In the genomic region with DNA sequence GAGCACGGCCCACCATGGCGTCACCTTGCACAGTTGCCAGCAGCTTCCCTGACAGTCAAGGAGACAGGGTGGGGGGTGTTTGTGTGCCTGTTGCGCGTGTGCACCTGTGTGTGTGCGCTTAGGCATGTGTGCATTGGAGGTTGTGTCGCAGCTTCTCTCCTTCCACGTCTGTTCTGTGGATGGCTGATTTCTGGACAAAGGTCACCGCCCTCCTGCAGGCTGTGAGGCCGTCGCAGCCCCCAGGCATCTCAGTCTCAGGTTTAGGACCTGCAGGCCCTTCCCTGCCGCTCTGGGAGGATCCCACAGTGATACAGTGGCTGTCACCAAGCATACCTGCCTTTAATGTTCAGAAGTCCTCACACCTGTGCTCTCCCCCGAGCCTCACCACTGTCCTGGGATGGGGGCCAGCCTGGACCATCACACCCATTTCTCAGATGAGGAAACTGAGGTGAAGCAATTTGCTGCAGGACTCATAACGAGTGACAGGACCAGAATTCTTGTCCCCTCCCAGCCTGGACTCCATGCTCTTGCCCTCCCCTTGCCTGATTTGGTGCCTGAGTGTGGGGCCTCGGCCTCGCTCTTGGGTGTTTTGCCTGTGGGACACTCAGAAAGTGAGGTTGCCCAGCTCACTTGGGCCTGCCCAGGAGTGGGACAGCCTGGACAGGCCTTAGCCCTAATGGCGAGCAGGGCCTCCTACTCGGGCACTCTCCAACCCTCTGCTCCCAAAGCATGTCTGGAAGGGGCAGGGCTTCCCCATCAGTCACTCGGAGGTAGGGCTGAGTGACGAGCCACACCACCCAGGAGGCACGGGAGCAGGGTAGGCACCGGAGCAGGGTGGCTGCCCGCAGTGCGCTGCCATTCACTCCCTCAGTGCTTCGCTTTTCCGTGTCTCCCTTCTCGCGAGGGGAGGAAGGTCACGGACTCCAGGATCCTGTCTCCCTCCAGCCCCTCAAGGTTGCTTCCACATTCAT, we compare ENCODE assay signal across 25 cellular contexts.
"Had no signal": no experiment of that assay in that cellular context is flagged by ENCODE, and none has a peak within 500 bp of the region (broad histone marks: within the 10 kb centered on the region; RNA-seq: fewer than 3 reads in every experiment).

No MANE protein-coding gene starts in this region.

- H3K79me2 ChIP-seq: parathyroid adenoma had no signal

- DNase-seq: activated CD4-positive, alpha-beta memory T cell treated with anti-CD3 and anti-CD28 coated beads for 36 hours; activated CD4-positive, alpha-beta T cell treated with anti-CD3 and anti-CD28 coated beads for 4 hours; activated naive CD4-positive, alpha-beta T cell treated with Interleukin-2 at 50 U/mL for 16 hours; activated naive CD8-positive, alpha-beta T cell treated with anti-CD3 and anti-CD28 coated beads, Interleukin-2, amount 10 ng/mL, durations not matched to agents 7 days and 5 days; activated T-cell treated with anti-CD3 and anti-CD28 coated beads, Interleukin-2, amount 50 U/mL, for 1 hour; amygdala; body of pancreas; central memory CD4-positive, alpha-beta T cell; endodermal cell; foreskin fibroblast; glutamatergic neuron; mesendoderm; naive thymus-derived CD8-positive, alpha-beta T cell; stimulated activated naive CD8-positive, alpha-beta T cell treated with anti-CD3 and anti-CD28 coated beads, Interleukin-15, amount 100 ng/mL, for 72 hours; T-cell; transverse colon; uterus had no signal

- H3K27ac ChIP-seq: body of pancreas, epithelial cell of prostate, parathyroid adenoma, skin epidermis, suprapubic skin, transverse colon, uterus had no signal

- H3K4me1 Mint-ChIP-seq: endodermal cell, WTC11 had no signal

- H3K27me3 ChIP-seq: body of pancreas, suprapubic skin, transverse colon, uterus had no signal

- H3K9me3 ChIP-seq: body of pancreas, suprapubic skin, transverse colon, uterus had no signal

- H3K4me3 Mint-ChIP-seq: activated CD4-positive, alpha-beta memory T cell treated with anti-CD3 and anti-CD28 coated beads for 36 hours; activated naive CD8-positive, alpha-beta T cell treated with anti-CD3 and anti-CD28 coated beads, Interleukin-2, amount 10 ng/mL, durations not matched to agents 7 days and 5 days; endodermal cell; naive thymus-derived CD8-positive, alpha-beta T cell; stimulated activated naive CD8-positive, alpha-beta T cell treated with anti-CD3 and anti-CD28 coated beads, Interleukin-15, amount 100 ng/mL, for 72 hours; T-cell; WTC11 had no signal

- H3K9ac ChIP-seq: parathyroid adenoma had no signal

- H3K9me3 Mint-ChIP-seq: activated CD4-positive, alpha-beta memory T cell treated with anti-CD3 and anti-CD28 coated beads for 36 hours; T-cell had no signal

- H3K4me1 ChIP-seq: parathyroid adenoma, suprapubic skin, transverse colon, uterus had no signal

- H3K36me3 Mint-ChIP-seq: activated CD4-positive, alpha-beta memory T cell treated with anti-CD3 and anti-CD28 coated beads for 36 hours had no signal

- FAIRE-seq: colon, keratinocyte had no signal

- H3K4me3 ChIP-seq: body of pancreas, skin epidermis, suprapubic skin, transverse colon, uterus had no signal

- H3K36me3 ChIP-seq: uterus had no signal

- H3K27me3 Mint-ChIP-seq: activated CD4-positive, alpha-beta memory T cell treated with anti-CD3 and anti-CD28 coated beads for 36 hours; activated naive CD8-positive, alpha-beta T cell treated with anti-CD3 and anti-CD28 coated beads, Interleukin-2, amount 10 ng/mL, durations not matched to agents 7 days and 5 days; naive thymus-derived CD8-positive, alpha-beta T cell; stimulated activated naive CD8-positive, alpha-beta T cell treated with anti-CD3 and anti-CD28 coated beads, Interleukin-15, amount 100 ng/mL, for 72 hours; T-cell had no signal

- H3K27ac Mint-ChIP-seq: activated CD4-positive, alpha-beta memory T cell treated with anti-CD3 and anti-CD28 coated beads for 36 hours; activated naive CD8-positive, alpha-beta T cell treated with anti-CD3 and anti-CD28 coated beads, Interleukin-2, amount 10 ng/mL, durations not matched to agents 7 days and 5 days; activated T-helper 2 cell treated with anti-CD3 and anti-CD28 coated beads, Interferon-gamma antibody, Interleukin-2, Interleukin-4, amounts not matched to agents 10 μg/mL and 5 μg/mL and 100 μg/mL, durations not matched to agents 14 hours and 24 hours and 36 hours; endodermal cell; T-cell; WTC11 had no signal

- ATAC-seq: body of pancreas; naive thymus-derived CD8-positive, alpha-beta T cell; stimulated activated naive CD8-positive, alpha-beta T cell treated with anti-CD3 and anti-CD28 coated beads, Interleukin-15, amount 100 ng/mL, for 72 hours; T-cell; WTC11 had no signal

- H2AFZ ChIP-seq: parathyroid adenoma had no signal
